In the genomic region with DNA sequence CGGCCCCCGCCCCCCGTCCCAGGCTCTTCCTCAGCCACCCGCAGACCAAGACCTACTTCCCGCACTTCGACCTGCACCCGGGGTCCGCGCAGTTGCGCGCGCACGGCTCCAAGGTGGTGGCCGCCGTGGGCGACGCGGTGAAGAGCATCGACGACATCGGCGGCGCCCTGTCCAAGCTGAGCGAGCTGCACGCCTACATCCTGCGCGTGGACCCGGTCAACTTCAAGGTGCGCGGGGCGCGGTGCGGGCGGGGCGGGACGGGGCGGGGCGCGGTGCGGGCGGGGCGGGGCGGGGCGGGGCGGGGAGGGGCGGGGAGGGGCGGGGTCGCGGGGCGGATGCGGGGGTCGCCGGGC, we compare ENCODE assay signal across 9 cellular contexts. TPM values are rescaled to one million over a fixed set of nuclear protein-coding genes. Genes with fewer than 3 reads are reported as not detected.
DNase-seq lines count a peak whose midpoint lies in the region; ATAC-seq and TF ChIP-seq lines count a peak whose summit lies in the region.
"Not testable (repeated sequence)": the region's sequence is repeated elsewhere in the genome, so short reads cannot be mapped to it uniquely, and the experiment has no call there.
"Had no signal": no experiment of that assay in that cellular context is flagged by ENCODE, and none has a peak within 500 bp of the region (broad histone marks: within the 10 kb centered on the region; RNA-seq: fewer than 3 reads in every experiment).

No MANE protein-coding gene starts in this region.

- POLR2A ChIA-PET in CD4-positive, alpha-beta T cell (lab: Charles Lee); activated B cell treated with CpG ODN at 0.5 μM for 24 hours (lab: Charles Lee); activated naive CD8-positive, alpha-beta T cell treated with anti-CD3 and anti-CD28 coated beads, Interleukin-2, amount 10 ng/mL, durations not matched to agents 7 days and 5 days (lab: Charles Lee); naive thymus-derived CD8-positive, alpha-beta T cell (lab: Charles Lee): not testable (repeated sequence)

- intact Hi-C loops in CD4-positive, alpha-beta T cell (cut with DNase I, micrococcal nuclease); activated B cell treated with CpG ODN at 0.5 μM for 24 hours (cut with micrococcal nuclease); left ventricle myocardium superior (cut with micrococcal nuclease): not testable (repeated sequence)

- H3K4me3 Mint-ChIP-seq in CD4-positive, alpha-beta T cell; activated B cell treated with CpG ODN at 0.5 μM for 24 hours; activated naive CD8-positive, alpha-beta T cell treated with anti-CD3 and anti-CD28 coated beads, Interleukin-2, amount 10 ng/mL, durations not matched to agents 7 days and 5 days; effector memory CD8-positive, alpha-beta T cell: not testable (repeated sequence)
- H3K4me3 Mint-ChIP-seq in naive thymus-derived CD8-positive, alpha-beta T cell = peak overlapping the region in 1 of 10 donors; percentile 82

- TF ChIP-seq POLR2A in suprapubic skin (IDR thresholded peaks at IDR 0.05) = not testable (repeated sequence)

- DNase-seq in CD4-positive, alpha-beta T cell; activated B cell treated with CpG ODN at 0.5 μM for 24 hours; activated naive CD8-positive, alpha-beta T cell treated with anti-CD3 and anti-CD28 coated beads, Interleukin-2, amount 10 ng/mL, durations not matched to agents 7 days and 5 days; effector memory CD8-positive, alpha-beta T cell; left ventricle myocardium superior; naive thymus-derived CD8-positive, alpha-beta T cell; suprapubic skin (ENCODE audit: low spot score in 2 of 2): not testable (repeated sequence)

- H3K36me3 ChIP-seq in suprapubic skin = not testable (repeated sequence)

- peak; percentile 29 for ATAC-seq in CD4-positive, alpha-beta T cell (ENCODE audit: poor library complexity)
- peak; percentile 21 for ATAC-seq in HG03521 (IDR thresholded peaks at IDR 0.05; ENCODE audit: unreplicated experiment)
- ATAC-seq in activated B cell treated with CpG ODN at 0.5 μM for 24 hours (ENCODE audit: low read depth) = peak; percentile 57
- peak; percentile 58 for ATAC-seq in activated naive CD8-positive, alpha-beta T cell treated with anti-CD3 and anti-CD28 coated beads, Interleukin-2, amount 10 ng/mL, durations not matched to agents 7 days and 5 days (ENCODE audit: low read depth)
- peak; percentile 50 for ATAC-seq in effector memory CD8-positive, alpha-beta T cell (replicated peaks)
- ATAC-seq in left ventricle myocardium superior = peak; percentile 11
- peak; percentile 41 to 57 for ATAC-seq in naive thymus-derived CD8-positive, alpha-beta T cell

- H3K4me1 Mint-ChIP-seq in CD4-positive, alpha-beta T cell (ENCODE audit: low read depth); activated B cell treated with CpG ODN at 0.5 μM for 24 hours; activated naive CD8-positive, alpha-beta T cell treated with anti-CD3 and anti-CD28 coated beads, Interleukin-2, amount 10 ng/mL, durations not matched to agents 7 days and 5 days: not testable (repeated sequence)
- H3K4me1 Mint-ChIP-seq in effector memory CD8-positive, alpha-beta T cell (ENCODE audit: low read depth in 2 of 2) = peaks cover 3 to 10% of the 10 kb centered on the region in 2 donors
- peaks cover 6 to 10% (median 8%) of the 10 kb centered on the region in 4 donors for H3K4me1 Mint-ChIP-seq in naive thymus-derived CD8-positive, alpha-beta T cell

- H3K36me3 Mint-ChIP-seq in CD4-positive, alpha-beta T cell (ENCODE audit: low read depth); activated B cell treated with CpG ODN at 0.5 μM for 24 hours (ENCODE audit: low read depth); activated naive CD8-positive, alpha-beta T cell treated with anti-CD3 and anti-CD28 coated beads, Interleukin-2, amount 10 ng/mL, durations not matched to agents 7 days and 5 days; effector memory CD8-positive, alpha-beta T cell (ENCODE audit: insufficient read depth); naive thymus-derived CD8-positive, alpha-beta T cell: not testable (repeated sequence)

- not testable (repeated sequence) for TF ChIP-seq CTCF in CD4-positive, alpha-beta T cell (IDR thresholded peaks at IDR 0.05); activated B cell treated with CpG ODN at 0.5 μM for 24 hours (IDR thresholded peaks at IDR 0.05); suprapubic skin (IDR thresholded peaks at IDR 0.05)

- H3K9me3 Mint-ChIP-seq in CD4-positive, alpha-beta T cell; activated B cell treated with CpG ODN at 0.5 μM for 24 hours; activated naive CD8-positive, alpha-beta T cell treated with anti-CD3 and anti-CD28 coated beads, Interleukin-2, amount 10 ng/mL, durations not matched to agents 7 days and 5 days; effector memory CD8-positive, alpha-beta T cell; naive thymus-derived CD8-positive, alpha-beta T cell: not testable (repeated sequence)

- peaks cover 17% of the 10 kb centered on the region for H3K27me3 ChIP-seq in CD4-positive, alpha-beta T cell (ENCODE audit: control insufficient read depth, insufficient read depth, low read length)
- peaks cover 35% of the 10 kb centered on the region for H3K27me3 ChIP-seq in suprapubic skin

- CTCF ChIA-PET in CD4-positive, alpha-beta T cell (lab: Charles Lee); activated B cell treated with CpG ODN at 0.5 μM for 24 hours (lab: Charles Lee): not testable (repeated sequence)

- TF ChIP-seq EP300 in suprapubic skin (IDR thresholded peaks at IDR 0.05) = not testable (repeated sequence)

- WGBS in suprapubic skin = no CpG with 5 or more reads among the region's 53 CpGs

- H3K4me1 ChIP-seq in suprapubic skin = not testable (repeated sequence)

- peaks cover 65% of the 10 kb centered on the region for H3K27me3 Mint-ChIP-seq in CD4-positive, alpha-beta T cell
- peaks cover 35% of the 10 kb centered on the region for H3K27me3 Mint-ChIP-seq in activated B cell treated with CpG ODN at 0.5 μM for 24 hours
- H3K27me3 Mint-ChIP-seq in activated naive CD8-positive, alpha-beta T cell treated with anti-CD3 and anti-CD28 coated beads, Interleukin-2, amount 10 ng/mL, durations not matched to agents 7 days and 5 days = peaks cover 34% of the 10 kb centered on the region
- peaks cover 11 to 52% of the 10 kb centered on the region in 2 donors for H3K27me3 Mint-ChIP-seq in effector memory CD8-positive, alpha-beta T cell
- peaks cover 7 to 36% (median 29%) of the 10 kb centered on the region in 5 donors for H3K27me3 Mint-ChIP-seq in naive thymus-derived CD8-positive, alpha-beta T cell

- peak overlapping the region; percentile 48 for H3K4me3 ChIP-seq in suprapubic skin

- H3K27ac ChIP-seq in CD4-positive, alpha-beta T cell (ENCODE audit: low read depth, low read length); suprapubic skin: not testable (repeated sequence)

- not testable (repeated sequence) for H3K27ac Mint-ChIP-seq in CD4-positive, alpha-beta T cell; activated B cell treated with CpG ODN at 0.5 μM for 24 hours; activated naive CD8-positive, alpha-beta T cell treated with anti-CD3 and anti-CD28 coated beads, Interleukin-2, amount 10 ng/mL, durations not matched to agents 7 days and 5 days; effector memory CD8-positive, alpha-beta T cell; naive thymus-derived CD8-positive, alpha-beta T cell

- H3K9me3 ChIP-seq in CD4-positive, alpha-beta T cell (ENCODE audit: control insufficient read depth, low read length); suprapubic skin: not testable (repeated sequence)

RNA-seq across cellular contexts. Expression of gene HBZ, which starts 1.4 kb away (rescaled TPM):
- total RNA-seq in CD4-positive, alpha-beta T cell = not detected
- total RNA-seq in activated B cell treated with CpG ODN at 0.5 μM for 24 hours = not detected in 2 replicates
- not detected for total RNA-seq in activated naive CD8-positive, alpha-beta T cell treated with anti-CD3 and anti-CD28 coated beads, Interleukin-2, amount 10 ng/mL, durations not matched to agents 7 days and 5 days
- not detected for total RNA-seq in left ventricle myocardium superior
- not detected for total RNA-seq in naive thymus-derived CD8-positive, alpha-beta T cell
- polyA plus RNA-seq in naive thymus-derived CD8-positive, alpha-beta T cell = not detected
- total RNA-seq in suprapubic skin = not detected
- total RNA-seq: NCI-H460 had no signal

RNA-seq across cellular contexts. Expression of gene HBM, which starts 11.9 kb away (rescaled TPM):
- total RNA-seq in CD4-positive, alpha-beta T cell = not detected
- total RNA-seq in activated B cell treated with CpG ODN at 0.5 μM for 24 hours = not detected in 2 replicates
- not detected for total RNA-seq in activated naive CD8-positive, alpha-beta T cell treated with anti-CD3 and anti-CD28 coated beads, Interleukin-2, amount 10 ng/mL, durations not matched to agents 7 days and 5 days
- total RNA-seq in left ventricle myocardium superior = not detected
- not detected for total RNA-seq in naive thymus-derived CD8-positive, alpha-beta T cell
- not detected for polyA plus RNA-seq in naive thymus-derived CD8-positive, alpha-beta T cell
- total RNA-seq in suprapubic skin = not detected
- total RNA-seq: NCI-H460 had no signal

RNA-seq across cellular contexts. Expression of gene NPRL3, which starts 15.4 kb away (rescaled TPM):
- 10 to 100 TPM; 29.5 to 30.8 TPM for total RNA-seq in CD4-positive, alpha-beta T cell
- total RNA-seq in activated B cell treated with CpG ODN at 0.5 μM for 24 hours = 40.4 and 42.5 TPM in 2 replicates
- 10 to 100 TPM; 27.4 to 31.6 TPM for total RNA-seq in activated naive CD8-positive, alpha-beta T cell treated with anti-CD3 and anti-CD28 coated beads, Interleukin-2, amount 10 ng/mL, durations not matched to agents 7 days and 5 days
- total RNA-seq in left ventricle myocardium superior = 21.7 TPM
- 10 to 100 TPM; 40.7 to 41.3 TPM for total RNA-seq in naive thymus-derived CD8-positive, alpha-beta T cell
- 10 to 100 TPM in 2 of 3 donors, 1 to 10 TPM in 1; 5.9 to 16.2 (median 13.1) TPM for polyA plus RNA-seq in naive thymus-derived CD8-positive, alpha-beta T cell
- 10 to 100 TPM; 21.1 to 48.3 (median 35.6) TPM for total RNA-seq in suprapubic skin

RNA-seq across cellular contexts. Expression of gene HBA2, which starts 18.8 kb away (rescaled TPM):
- not detected for total RNA-seq in CD4-positive, alpha-beta T cell
- total RNA-seq in activated B cell treated with CpG ODN at 0.5 μM for 24 hours = 90.7 and 104 TPM in 2 replicates
- total RNA-seq in activated naive CD8-positive, alpha-beta T cell treated with anti-CD3 and anti-CD28 coated beads, Interleukin-2, amount 10 ng/mL, durations not matched to agents 7 days and 5 days = not detected
- total RNA-seq in left ventricle myocardium superior = 37.2 TPM
- total RNA-seq in naive thymus-derived CD8-positive, alpha-beta T cell = not detected
- polyA plus RNA-seq in naive thymus-derived CD8-positive, alpha-beta T cell = 1 to 10 TPM in 1 of 3 donors, under 1 TPM in 1, not detected in 1; 0.89 to 8.6 TPM
- 100 to 1,000 TPM in 2 of 4 donors, 10 to 100 TPM in 2; 13.0 to 282 (median 96.5) TPM for total RNA-seq in suprapubic skin
- total RNA-seq: NCI-H460 had no signal

RNA-seq across cellular contexts. Expression of gene HBA1, which starts 22.6 kb away (rescaled TPM):
- total RNA-seq in CD4-positive, alpha-beta T cell = not detected
- 109 and 111 TPM in 2 replicates for total RNA-seq in activated B cell treated with CpG ODN at 0.5 μM for 24 hours
- not detected for total RNA-seq in activated naive CD8-positive, alpha-beta T cell treated with anti-CD3 and anti-CD28 coated beads, Interleukin-2, amount 10 ng/mL, durations not matched to agents 7 days and 5 days
- 48.9 TPM for total RNA-seq in left ventricle myocardium superior
- total RNA-seq in naive thymus-derived CD8-positive, alpha-beta T cell = not detected
- 1 to 10 TPM in 1 of 3 donors, not detected in 2; 1.7 TPM for polyA plus RNA-seq in naive thymus-derived CD8-positive, alpha-beta T cell
- total RNA-seq in suprapubic skin = 100 to 1,000 TPM in 2 of 4 donors, 10 to 100 TPM in 2; 10.5 to 265 (median 77.7) TPM
